ENCODE assay signal across 8 cellular contexts in genomic region chr1:212291505-212292134, GRCh38. TPM values are rescaled to one million over a fixed set of nuclear protein-coding genes. Genes with fewer than 3 reads are reported as not detected.
A peak's percentile ranks its signal among the peaks of the same experiment; 100 is the strongest.
DNase-seq lines count a peak whose midpoint lies in the region; ATAC-seq and TF ChIP-seq lines count a peak whose summit lies in the region.

No MANE protein-coding gene starts in this region.

- peak; percentile 59 for ATAC-seq in GM18511 (IDR thresholded peaks at IDR 0.05; ENCODE audit: unreplicated experiment)
- peak; percentile 62 for ATAC-seq in HG03159 (IDR thresholded peaks at IDR 0.05; ENCODE audit: unreplicated experiment)
- ATAC-seq in activated CD8-positive, alpha-beta T cell treated with anti-CD3 and anti-CD28 coated beads for 36 hours: peak; percentile 55
- ATAC-seq in right cardiac atrium: peak; percentile 61 to 66

- CTCF ChIA-PET in activated CD8-positive, alpha-beta T cell treated with anti-CD3 and anti-CD28 coated beads for 36 hours (lab: Charles Lee): interaction anchor here (0.6 to 3.7 kb wide), 11 partner anchors 20 to 257 kb away, joined by 3 to 21 read pairs (median 3); partner anchors contain the start of genes DTL and INTS7

- no peak overlapping the region for H3K4me3 ChIP-seq in BE2C (ENCODE audit: low read depth, low read length)
- H3K4me3 ChIP-seq in right cardiac atrium (ENCODE audit: low read length): peak overlapping the region; percentile 3
- no peak overlapping the region for H3K4me3 ChIP-seq in stomach

- 37% methylated on average over 6 of the region's 6 CpGs for WGBS in right cardiac atrium
- 19 to 33% (median 23%) methylated on average over 6 of the region's 6 CpGs for WGBS in stomach, 5 donors

- no peak for TF ChIP-seq EP300 in stomach (IDR thresholded peaks at IDR 0.05)

- H3K9me3 Mint-ChIP-seq in activated CD8-positive, alpha-beta T cell treated with anti-CD3 and anti-CD28 coated beads for 36 hours: no peaks in the 10 kb centered on the region

- DNase-seq in BE2C: peak; percentile 22
- DNase-seq in NCI-H345 (lab: John Stamatoyannopoulos, UW): peak; percentile 55
- no peak for DNase-seq in activated CD8-positive, alpha-beta T cell treated with anti-CD3 and anti-CD28 coated beads for 36 hours
- no peak for DNase-seq in right cardiac atrium
- no peak for DNase-seq in stomach
- DNase-seq in KG1 (lab: John Stamatoyannopoulos, UW): no peak

- no peak for TF ChIP-seq POLR2A in stomach (IDR thresholded peaks at IDR 0.05)

- H3K9me3 ChIP-seq in BE2C: no peaks in the 10 kb centered on the region
- H3K9me3 ChIP-seq in right cardiac atrium (ENCODE audit: control insufficient read depth, low read length): no peaks in the 10 kb centered on the region
- no peaks in the 10 kb centered on the region for H3K9me3 ChIP-seq in stomach

- intact Hi-C loops in activated CD8-positive, alpha-beta T cell treated with anti-CD3 and anti-CD28 coated beads for 36 hours (cut with micrococcal nuclease): no loop called here
- intact Hi-C loops in right cardiac atrium (cut with DNase I): loop anchor here in 1 of 4 donors (10.0 kb wide), 1 partner anchor 217 kb away; no protein-coding TSS in a partner anchor
- intact Hi-C loops in stomach (cut with DNase I; ENCODE audit: low total_unique reads): loop anchor here (10.0 kb wide), 1 partner anchor 227 kb away; no protein-coding TSS in a partner anchor

- H3K4me1 Mint-ChIP-seq in activated CD8-positive, alpha-beta T cell treated with anti-CD3 and anti-CD28 coated beads for 36 hours (ENCODE audit: low read depth): peaks cover 74% of the 10 kb centered on the region

- no peaks in the 10 kb centered on the region; the same call in 1 of the 2 replicates for H3K4me1 ChIP-seq in BE2C
- H3K4me1 ChIP-seq in right cardiac atrium (ENCODE audit: control insufficient read depth, insufficient read depth, low read length): peaks cover 11% of the 10 kb centered on the region
- peaks cover 16 to 97% (median 59%) of the 10 kb centered on the region in 4 donors for H3K4me1 ChIP-seq in stomach

- peaks cover 4% of the 10 kb centered on the region for H3K36me3 Mint-ChIP-seq in activated CD8-positive, alpha-beta T cell treated with anti-CD3 and anti-CD28 coated beads for 36 hours (ENCODE audit: low read depth)

- no peak overlapping the region for H3K4me3 Mint-ChIP-seq in activated CD8-positive, alpha-beta T cell treated with anti-CD3 and anti-CD28 coated beads for 36 hours

- TF ChIP-seq CTCF in BE2C (IDR thresholded peaks at IDR 0.05; ENCODE audit: low read depth, low read length) (peak; percentile 88), stomach (IDR thresholded peaks at IDR 0.05) (peak in 5 of 7 experiments; percentile 34 to 83 (median 49))
- TF ChIP-seq CTCF in activated CD8-positive, alpha-beta T cell treated with anti-CD3 and anti-CD28 coated beads for 36 hours (IDR thresholded peaks at IDR 0.05): peak; percentile 58

- peak overlapping the region; percentile 4 for H3K27ac Mint-ChIP-seq in activated CD8-positive, alpha-beta T cell treated with anti-CD3 and anti-CD28 coated beads for 36 hours

- no peak overlapping the region for H3K27ac ChIP-seq in right cardiac atrium (ENCODE audit: low read length)
- peak overlapping the region in 4 of 5 donors; percentile 10 to 20 (median 18) for H3K27ac ChIP-seq in stomach

- H3K27me3 ChIP-seq in BE2C: no peaks in the 10 kb centered on the region
- no peaks in the 10 kb centered on the region for H3K27me3 ChIP-seq in right cardiac atrium (ENCODE audit: control insufficient read depth, insufficient read depth)
- no peaks in the 10 kb centered on the region for H3K27me3 ChIP-seq in stomach

- POLR2A ChIA-PET in activated CD8-positive, alpha-beta T cell treated with anti-CD3 and anti-CD28 coated beads for 36 hours (lab: Charles Lee): interaction anchor here (0.9 to 1.5 kb wide), 3 partner anchors 44 to 593 kb away, joined by 3 to 4 read pairs (median 3); partner anchors contain the start of genes DTL and INTS7

- H3K36me3 ChIP-seq in BE2C: no peaks in the 10 kb centered on the region
- no peaks in the 10 kb centered on the region for H3K36me3 ChIP-seq in stomach

- H3K27me3 Mint-ChIP-seq in activated CD8-positive, alpha-beta T cell treated with anti-CD3 and anti-CD28 coated beads for 36 hours: no peaks in the 10 kb centered on the region

RNA-seq across cellular contexts. Expression of gene PPP2R5A, which starts 6.4 kb away (rescaled TPM):
- polyA plus RNA-seq in BE2C (2012; ENCODE audit: insufficient read depth, insufficient read length, low read depth): 12.1 TPM
- 10 to 100 TPM; 35.2 to 36.5 TPM for total RNA-seq in activated CD8-positive, alpha-beta T cell treated with anti-CD3 and anti-CD28 coated beads for 36 hours
- 10 to 100 TPM; 58.4 to 72.0 (median 61.3) TPM for total RNA-seq in right cardiac atrium
- polyA plus RNA-seq in right cardiac atrium: 53.1 TPM
- 10 to 100 TPM; 38.4 to 69.6 (median 57.2) TPM for total RNA-seq in stomach
- 10 to 100 TPM; 40.4 to 72.6 (median 40.5) TPM for polyA plus RNA-seq in stomach

Comparison
In these comparisons a context has a peak if more than half of its experiments do, and no peak if none do; other contexts are left out.
1. DNase-seq: peak in BE2C (single experiment) and NCI-H345 (single experiment); none in activated CD8-positive, alpha-beta T cell treated with anti-CD3 and anti-CD28 coated beads for 36 hours (single experiment), right cardiac atrium (0 of 3), stomach (single experiment) and KG1 (single experiment).
2. Peak in every context shown above with its lines, with median percentiles within 50 percentile points of each other: CTCF ChIP-seq and ATAC-seq.